21 cellular contexts compared by ENCODE assay signal in genomic region chr1:101739826-101740330, GRCh38.
"Had no signal": no experiment of that assay in that cellular context is flagged by ENCODE, and none has a peak within 500 bp of the region (broad histone marks: within the 10 kb centered on the region; RNA-seq: fewer than 3 reads in every experiment).

No MANE protein-coding gene starts in this region.

- H3K9me3 Mint-ChIP-seq: mesothelial cell of epicardium; naive B cell; natural killer cell treated with Interleukin-12 subunit alpha and Interleukin-12 subunit beta and Interleukin-15 and Interleukin-18, amount 100 ng/mL, for 72 hours; neural crest cell; stimulated activated naive B cell treated with anti-CD40 and anti-IgM and Interleukin-4, amounts not matched to agents 10 μg/mL and 1 μg/mL and 100 μg/mL, for 72 hours; stimulated activated naive CD8-positive, alpha-beta T cell treated with anti-CD3 and anti-CD28 coated beads, Interleukin-15, Interleukin-2, amounts not matched to agents 100 ng/mL and 50 ng/mL, for 24 hours had no signal

- ATAC-seq: gastrocnemius medialis; left lobe of liver; mucosa of descending colon; natural killer cell treated with Interleukin-12 subunit alpha and Interleukin-12 subunit beta and Interleukin-15 and Interleukin-18, amount 100 ng/mL, for 72 hours; sciatic nerve; stimulated activated naive B cell treated with anti-CD40 and anti-IgM and Interleukin-4, amounts not matched to agents 10 μg/mL and 1 μg/mL and 100 μg/mL, for 72 hours had no signal

- H3K36me3 Mint-ChIP-seq: mesothelial cell of epicardium; naive B cell; natural killer cell treated with Interleukin-12 subunit alpha and Interleukin-12 subunit beta and Interleukin-15 and Interleukin-18, amount 100 ng/mL, for 72 hours; stimulated activated naive B cell treated with anti-CD40 and anti-IgM and Interleukin-4, amounts not matched to agents 10 μg/mL and 1 μg/mL and 100 μg/mL, for 72 hours had no signal

- H3K27me3 ChIP-seq: dorsolateral prefrontal cortex, gastrocnemius medialis, right atrium auricular region, spleen, tibial nerve, upper lobe of left lung had no signal

- H3K4me1 Mint-ChIP-seq: mesothelial cell of epicardium; naive B cell; neural crest cell; stimulated activated naive B cell treated with anti-CD40 and anti-IgM and Interleukin-4, amounts not matched to agents 10 μg/mL and 1 μg/mL and 100 μg/mL, for 72 hours had no signal

- H3K27ac Mint-ChIP-seq: mesothelial cell of epicardium; naive B cell; natural killer cell treated with Interleukin-12 subunit alpha and Interleukin-12 subunit beta and Interleukin-15 and Interleukin-18, amount 100 ng/mL, for 72 hours; stimulated activated naive B cell treated with anti-CD40 and anti-IgM and Interleukin-4, amounts not matched to agents 10 μg/mL and 1 μg/mL and 100 μg/mL, for 72 hours; stimulated activated naive CD8-positive, alpha-beta T cell treated with anti-CD3 and anti-CD28 coated beads, Interleukin-15, Interleukin-2, amounts not matched to agents 100 ng/mL and 50 ng/mL, for 24 hours had no signal

- H3K4me1 ChIP-seq: gastrocnemius medialis, prostate gland, right atrium auricular region, spleen, tibial nerve, upper lobe of left lung had no signal

- H3K4me3 ChIP-seq: dorsolateral prefrontal cortex, gastrocnemius medialis, mucosa of descending colon, prostate gland, right atrium auricular region, spleen, thoracic aorta, tibial nerve, upper lobe of left lung had no signal

- H3K36me3 ChIP-seq: gastrocnemius medialis, prostate gland, right atrium auricular region, spleen, thoracic aorta, tibial nerve, upper lobe of left lung had no signal

- H3K9me3 ChIP-seq: gastrocnemius medialis, mucosa of descending colon, prostate gland, right atrium auricular region, spleen, thoracic aorta, tibial nerve, upper lobe of left lung had no signal

- H3K4me3 Mint-ChIP-seq: mesothelial cell of epicardium; naive B cell; natural killer cell treated with Interleukin-12 subunit alpha and Interleukin-12 subunit beta and Interleukin-15 and Interleukin-18, amount 100 ng/mL, for 72 hours; neural crest cell; stimulated activated naive B cell treated with anti-CD40 and anti-IgM and Interleukin-4, amounts not matched to agents 10 μg/mL and 1 μg/mL and 100 μg/mL, for 72 hours; stimulated activated naive CD8-positive, alpha-beta T cell treated with anti-CD3 and anti-CD28 coated beads, Interleukin-15, Interleukin-2, amounts not matched to agents 100 ng/mL and 50 ng/mL, for 24 hours had no signal

- H3K27me3 Mint-ChIP-seq: natural killer cell treated with Interleukin-12 subunit alpha and Interleukin-12 subunit beta and Interleukin-15 and Interleukin-18, amount 100 ng/mL, for 72 hours; stimulated activated naive B cell treated with anti-CD40 and anti-IgM and Interleukin-4, amounts not matched to agents 10 μg/mL and 1 μg/mL and 100 μg/mL, for 72 hours; stimulated activated naive CD8-positive, alpha-beta T cell treated with anti-CD3 and anti-CD28 coated beads, Interleukin-15, Interleukin-2, amounts not matched to agents 100 ng/mL and 50 ng/mL, for 24 hours had no signal

- DNase-seq: dorsolateral prefrontal cortex; effector CD4-positive, alpha-beta T cell; gastrocnemius medialis; head of caudate nucleus; mesenchymal stem cell; mucosa of descending colon; naive B cell; spleen; stimulated activated CD4-positive, alpha-beta T cell treated with anti-CD3 and anti-CD28 coated beads, Interleukin-4, amount 100 ng/mL, for 4 hours; stimulated activated naive B cell treated with anti-CD40 and anti-IgM and Interleukin-4, amounts not matched to agents 10 μg/mL and 1 μg/mL and 100 μg/mL, for 72 hours; upper lobe of left lung had no signal

- H3K27ac ChIP-seq: dorsolateral prefrontal cortex, gastrocnemius medialis, prostate gland, right atrium auricular region, spleen, thoracic aorta, tibial nerve, upper lobe of left lung had no signal
